In the genomic region with DNA sequence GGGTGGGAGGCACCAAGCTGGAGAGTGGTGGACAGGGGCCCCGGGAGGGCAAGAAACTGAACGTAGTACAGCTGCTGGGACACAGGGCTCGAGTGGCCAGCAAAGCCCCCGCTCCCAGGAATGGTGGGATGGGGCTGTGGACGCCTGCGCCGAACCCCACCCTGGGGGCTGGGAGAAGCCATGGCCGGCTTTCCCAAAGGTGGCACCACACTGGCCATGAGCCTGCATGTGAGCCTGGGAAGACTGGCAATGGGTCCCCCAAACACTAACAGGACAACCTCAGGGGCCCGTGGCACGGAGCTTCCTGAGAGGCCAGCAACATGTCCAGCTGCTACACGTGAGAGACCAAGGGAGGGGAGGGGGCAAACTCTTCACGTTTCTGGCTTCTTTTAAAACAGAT, we compare ENCODE assay signal across 22 cellular contexts. TPM values are rescaled to one million over a fixed set of nuclear protein-coding genes. Genes with fewer than 3 reads are reported as not detected.
DNase-seq lines count a peak whose midpoint lies in the region; ATAC-seq and TF ChIP-seq lines count a peak whose summit lies in the region.
"Had no signal": no experiment of that assay in that cellular context is flagged by ENCODE, and none has a peak within 500 bp of the region (broad histone marks: within the 10 kb centered on the region; RNA-seq: fewer than 3 reads in every experiment).

No MANE protein-coding gene starts in this region.

- CTCF ChIA-PET in OCI-LY7 (lab: Charles Lee; ENCODE audit: unreplicated experiment), result no interaction called here

- peaks cover 15% of the 10 kb centered on the region for H3K36me3 Mint-ChIP-seq in endodermal cell (ENCODE audit: low read depth)
- no peaks in the 10 kb centered on the region for H3K36me3 Mint-ChIP-seq in neural crest cell (ENCODE audit: low read depth)

- intact Hi-C loops in Right ventricle myocardium inferior (cut with DNase I) (no loop called here), right cardiac atrium (cut with DNase I) (loop anchor here in 1 of 4 donors (10.0 kb wide), 1 partner anchor 149 kb away; no protein-coding TSS in a partner anchor), OCI-LY7 (cut with micrococcal nuclease; ENCODE audit: unreplicated experiment) (no loop called here)

- no peak overlapping the region for H2AFZ ChIP-seq in OCI-LY7 (ENCODE audit: low read length)

- H3K27me3 ChIP-seq in right cardiac atrium (ENCODE audit: control insufficient read depth, insufficient read depth), result no peaks in the 10 kb centered on the region
- no peaks in the 10 kb centered on the region for H3K27me3 ChIP-seq in endodermal cell (ENCODE audit: control insufficient read depth, insufficient read depth, low read length, poor library complexity, severe bottlenecking)
- H3K27me3 ChIP-seq: BLaER1 had no signal

- H3K27ac ChIP-seq in right cardiac atrium (ENCODE audit: low read length), result no peak overlapping the region
- no peak overlapping the region for H3K27ac ChIP-seq in endodermal cell (ENCODE audit: low read depth, low read length)
- no peak overlapping the region for H3K27ac ChIP-seq in OCI-LY7 (ENCODE audit: low read depth, low read length, poor library complexity, severe bottlenecking)
- H3K27ac ChIP-seq: 22Rv1, A549, BLaER1 had no signal

- no peak overlapping the region for H3K4me3 ChIP-seq in right cardiac atrium (ENCODE audit: low read length)
- H3K4me3 ChIP-seq in endodermal cell (ENCODE audit: low read length), result no peak overlapping the region
- no peak overlapping the region for H3K4me3 ChIP-seq in OCI-LY7 (ENCODE audit: low read depth, low read length, poor library complexity, severe bottlenecking)
- H3K4me3 ChIP-seq in foreskin fibroblast (ENCODE audit: low read depth in 1 of 2, low read length in 2 of 2), result no peak overlapping the region
- H3K4me3 ChIP-seq: A549, BLaER1 had no signal

- H3K79me2 ChIP-seq in OCI-LY7 (ENCODE audit: insufficient read depth, low read depth, low read length), result peaks cover 8% of the 10 kb centered on the region; the same call in 1 of the 2 replicates

- no peak overlapping the region for H3K4me3 Mint-ChIP-seq in endodermal cell
- H3K4me3 Mint-ChIP-seq in neural crest cell, result peak overlapping the region; percentile 25
- H3K4me3 Mint-ChIP-seq: CD14-positive monocyte; CD8-positive, alpha-beta T cell; HFFc6 had no signal

- POLR2A ChIA-PET in OCI-LY7 (lab: Charles Lee), result no interaction called here

- no peak overlapping the region for H3K9ac ChIP-seq in endodermal cell (ENCODE audit: extremely low read depth, low read length, poor library complexity, severe bottlenecking)
- H3K9ac ChIP-seq: BLaER1 had no signal

- H3K36me3 ChIP-seq in endodermal cell (ENCODE audit: control insufficient read depth, insufficient read depth, low read length) (peaks cover 19% of the 10 kb centered on the region), OCI-LY7 (ENCODE audit: insufficient read depth, low read length) (no peaks in the 10 kb centered on the region)

- H4K20me1 ChIP-seq in OCI-LY7 (ENCODE audit: insufficient read depth, low read length), result no peaks in the 10 kb centered on the region

- 88% methylated on average over 12 of the region's 12 CpGs for WGBS in right cardiac atrium
- whole genome bisulfite sequencing in endodermal cell (ENCODE audit: insufficient coverage in 1 of 2, insufficient read length in 1 of 2), 2 experiments, result 86 to 92% methylated on average over 10 to 12 of the region's 12 CpGs

- BruUV-seq in OCI-LY7 (replicated peaks; lab: Mats Ljungman, UMichigan), result no TSS peak

- no peak for TF ChIP-seq CTCF in endodermal cell (conservative IDR thresholded peaks at IDR 0.05)
- TF ChIP-seq CTCF in neural crest cell (conservative IDR thresholded peaks at IDR 0.05), result no peak
- no peak for TF ChIP-seq CTCF in OCI-LY7 (conservative IDR thresholded peaks at IDR 0.05; ENCODE audit: low read length)
- no peak for TF ChIP-seq CTCF in foreskin fibroblast (IDR thresholded peaks at IDR 0.05; ENCODE audit: low read depth, low read length)

- no peak for ATAC-seq in Right ventricle myocardium inferior
- ATAC-seq in right cardiac atrium, result no peak
- ATAC-seq: A549; CD8-positive, alpha-beta T cell; HCT116; HepG2 had no signal

- H3K4me1 Mint-ChIP-seq in endodermal cell, result peaks cover 6% of the 10 kb centered on the region
- H3K4me1 Mint-ChIP-seq in neural crest cell, result no peaks in the 10 kb centered on the region

- no peak overlapping the region for H3K4me2 ChIP-seq in OCI-LY7 (ENCODE audit: low read length)
- H3K4me2 ChIP-seq: A549, BLaER1 had no signal

- no peaks in the 10 kb centered on the region for H3K27me3 Mint-ChIP-seq in endodermal cell (ENCODE audit: insufficient read depth)
- no peaks in the 10 kb centered on the region for H3K27me3 Mint-ChIP-seq in neural crest cell (ENCODE audit: low read depth)

- DNase-seq in Right ventricle myocardium inferior (ENCODE audit: missing footprints), result peak; percentile 17
- no peak for DNase-seq in right cardiac atrium
- peak; percentile 14 for DNase-seq in endodermal cell
- no peak for DNase-seq in neural crest cell (ENCODE audit: low read depth, low spot score)
- no peak for DNase-seq in OCI-LY7 (ENCODE audit: low spot score)
- no peak for DNase-seq in HUDEP-2 (lab: John Stamatoyannopoulos, UW; ENCODE audit: unreplicated experiment in 76 of 76)
- no peak for DNase-seq in foreskin fibroblast
- no peak for DNase-seq in activated CD4-positive, alpha-beta T cell treated with anti-CD3 and anti-CD28 coated beads for 48 hours
- DNase-seq: AML-193; Calu3; CD8-positive, alpha-beta T cell; DMS79 treated with DMSO at 0.1 percent for 48 hours; GF-D8; GOT3; H7; HFFc6 had no signal

- H3K9me2 ChIP-seq in OCI-LY7 (ENCODE audit: insufficient read depth, low read length), result no peaks in the 10 kb centered on the region

- H3K9me3 Mint-ChIP-seq in endodermal cell (no peaks in the 10 kb centered on the region), neural crest cell (no peaks in the 10 kb centered on the region)
- H3K9me3 Mint-ChIP-seq: CD14-positive monocyte; CD8-positive, alpha-beta T cell; HFFc6 had no signal

- peaks cover 7% of the 10 kb centered on the region for H3K4me1 ChIP-seq in right cardiac atrium (ENCODE audit: control insufficient read depth, insufficient read depth, low read length)
- no peaks in the 10 kb centered on the region for H3K4me1 ChIP-seq in endodermal cell (ENCODE audit: control insufficient read depth, insufficient read depth, low read length)
- peaks cover 15% of the 10 kb centered on the region for H3K4me1 ChIP-seq in OCI-LY7 (ENCODE audit: insufficient read depth, low read length, poor library complexity, severe bottlenecking)

- H3K27ac Mint-ChIP-seq in endodermal cell (no peak overlapping the region), neural crest cell (ENCODE audit: unreplicated experiment) (no peak overlapping the region)
- H3K27ac Mint-ChIP-seq: HFFc6 had no signal

- no peaks in the 10 kb centered on the region for H3K9me3 ChIP-seq in right cardiac atrium (ENCODE audit: control insufficient read depth, low read length)
- no peaks in the 10 kb centered on the region for H3K9me3 ChIP-seq in endodermal cell (ENCODE audit: control insufficient read depth, low read length)
- H3K9me3 ChIP-seq in OCI-LY7 (ENCODE audit: low read length), result no peaks in the 10 kb centered on the region
- H3K9me3 ChIP-seq: A549, BLaER1 had no signal

RNA-seq across cellular contexts. Expression of a gene that starts 4.0 kb away (rescaled TPM):
- total RNA-seq in Right ventricle myocardium inferior (16.4 TPM), right cardiac atrium (10 to 100 TPM; 13.2 to 19.7 (median 17.4) TPM), endodermal cell (10 to 100 TPM; 19.7 to 26.2 TPM), neural crest cell (21.2 and 24.7 TPM in 2 replicates), OCI-LY7 (2022) (11.4 and 14.0 TPM in 2 replicates)
- 13.0 TPM for polyA plus RNA-seq in right cardiac atrium
- polyA plus RNA-seq in endodermal cell (2013, experiment 1 of 2), result 16.2 TPM
- polyA plus RNA-seq in endodermal cell (2013, experiment 2 of 2), result 12.6 TPM
- 6.4 and 11.7 TPM in 2 replicates for total RNA-seq in OCI-LY7 (2014; rRNA removed; shearing (Covaris generic))

RNA-seq across cellular contexts. Expression of a gene that starts 4.2 kb away (rescaled TPM):
- total RNA-seq in Right ventricle myocardium inferior (30.6 TPM), right cardiac atrium (10 to 100 TPM; 22.1 to 40.0 (median 26.8) TPM), endodermal cell (10 to 100 TPM; 39.8 to 62.9 TPM), neural crest cell (39.6 and 43.8 TPM in 2 replicates), OCI-LY7 (2022) (27.4 and 32.0 TPM in 2 replicates)
- 21.8 TPM for polyA plus RNA-seq in right cardiac atrium
- 27.1 TPM for polyA plus RNA-seq in endodermal cell (2013, experiment 1 of 2)
- polyA plus RNA-seq in endodermal cell (2013, experiment 2 of 2), result 27.4 TPM
- 32.5 and 35.3 TPM in 2 replicates for total RNA-seq in OCI-LY7 (2014; rRNA removed; shearing (Covaris generic))

RNA-seq across cellular contexts. Expression of a gene that starts 46.3 kb away (rescaled TPM):
- 56.9 TPM for total RNA-seq in Right ventricle myocardium inferior
- total RNA-seq in right cardiac atrium, result 10 to 100 TPM; 39.9 to 55.8 (median 49.9) TPM
- polyA plus RNA-seq in right cardiac atrium, result 39.0 TPM
- total RNA-seq in endodermal cell, result 10 to 100 TPM; 31.5 to 36.6 TPM
- polyA plus RNA-seq in endodermal cell (2013, experiment 1 of 2), result 21.6 TPM
- 19.6 TPM for polyA plus RNA-seq in endodermal cell (2013, experiment 2 of 2)
- total RNA-seq in neural crest cell, result 29.9 and 31.0 TPM in 2 replicates
- total RNA-seq in OCI-LY7 (2014; rRNA removed; shearing (Covaris generic)), result 74.3 and 81.7 TPM in 2 replicates
- 60.5 and 66.5 TPM in 2 replicates for total RNA-seq in OCI-LY7 (2022)

Comparison
In these comparisons a context has a peak if more than half of its experiments do, and no peak if none do; other contexts are left out.
1. DNase-seq: peak in Right ventricle myocardium inferior (single experiment) and endodermal cell (single experiment); none in right cardiac atrium (0 of 3), neural crest cell (single experiment), OCI-LY7 (single experiment), HUDEP-2 (0 of 76), foreskin fibroblast (0 of 2) and activated CD4-positive, alpha-beta T cell treated with anti-CD3 and anti-CD28 coated beads for 48 hours (single experiment).